Comparison of ENCODE assay signal across 30 cellular contexts in the genomic region with DNA sequence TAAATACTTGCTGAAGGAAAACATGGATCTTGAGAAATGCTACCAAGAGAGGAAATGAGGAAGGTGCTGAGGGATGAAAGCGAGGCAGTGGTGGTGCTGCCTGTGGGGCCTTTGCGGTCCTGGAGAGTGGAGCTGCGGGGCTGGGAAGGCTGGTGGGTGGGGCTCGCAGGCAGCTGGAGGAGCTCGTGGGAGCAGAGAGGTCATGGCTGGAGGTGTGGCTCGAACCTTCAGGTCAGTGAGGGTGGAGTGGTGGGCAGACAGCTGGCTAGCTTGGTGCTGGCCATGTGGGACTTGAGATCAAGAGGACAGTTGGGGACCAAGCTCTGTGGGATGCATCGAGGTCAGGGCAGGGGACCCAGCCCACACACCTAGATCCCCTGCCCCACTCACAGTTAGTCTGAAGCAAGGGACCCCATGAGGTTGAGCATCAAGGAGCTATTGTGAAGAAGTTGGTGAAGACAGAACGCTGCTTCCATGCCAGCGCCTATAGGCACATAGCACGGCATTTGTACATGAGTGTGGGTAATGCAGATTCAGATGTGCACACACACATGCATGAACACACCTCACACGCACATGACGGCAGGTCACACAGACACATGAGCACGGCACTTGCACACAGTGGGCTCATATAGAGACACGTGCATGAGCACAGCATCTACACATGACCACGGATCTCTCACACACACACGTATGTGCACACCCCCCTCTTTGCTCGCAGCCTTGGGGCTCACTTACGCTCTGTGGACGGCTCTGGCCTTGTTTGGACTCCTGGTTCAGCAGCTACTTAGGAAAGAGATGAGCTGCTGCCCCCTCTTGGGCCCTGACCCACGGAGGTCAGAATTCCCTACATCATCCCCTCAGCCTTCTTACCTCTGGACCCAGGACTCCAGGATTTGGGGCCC. TPM values are rescaled to one million over a fixed set of nuclear protein-coding genes. Genes with fewer than 3 reads are reported as not detected.
DNase-seq lines count a peak whose midpoint lies in the region; ATAC-seq, FAIRE-seq and TF ChIP-seq lines count a peak whose summit lies in the region.
"Had no signal": no experiment of that assay in that cellular context is flagged by ENCODE, and none has a peak within 500 bp of the region (broad histone marks: within the 10 kb centered on the region; RNA-seq: fewer than 3 reads in every experiment).

No MANE protein-coding gene starts in this region.

- peaks cover 4% of the 10 kb centered on the region for H3K36me3 ChIP-seq in bronchial epithelial cell (ENCODE audit: control insufficient read depth, insufficient read depth, low read length)
- H3K36me3 ChIP-seq in left lung = peaks cover 0 to 30% of the 10 kb centered on the region in 2 donors
- H3K36me3 ChIP-seq in suprapubic skin = peaks cover 6% of the 10 kb centered on the region
- H3K36me3 ChIP-seq: cardiac muscle cell had no signal

- no peaks in the 10 kb centered on the region for H3K36me3 Mint-ChIP-seq in activated naive CD4-positive, alpha-beta T cell treated with anti-CD3 and anti-CD28 coated beads, Interleukin-2, amount 50 U/mL, for 72 hours
- H3K36me3 Mint-ChIP-seq: CD8-positive, alpha-beta T cell; naive thymus-derived CD4-positive, alpha-beta T cell had no signal

- no peak overlapping the region for H3K4me3 ChIP-seq in bronchial epithelial cell (ENCODE audit: low read depth, low read length)
- H3K4me3 ChIP-seq in left lung = no peak overlapping the region
- H3K4me3 ChIP-seq in suprapubic skin = no peak overlapping the region
- H3K4me3 ChIP-seq: cardiac muscle cell, heart right ventricle, skin epidermis, upper lobe of left lung had no signal

- ATAC-seq in activated naive CD4-positive, alpha-beta T cell treated with anti-CD3 and anti-CD28 coated beads, Interleukin-2, amount 50 U/mL, for 72 hours = no peak
- ATAC-seq in left lung = no peak
- ATAC-seq in GM18909 (IDR thresholded peaks at IDR 0.05; ENCODE audit: poor library complexity, unreplicated experiment) = no peak
- ATAC-seq: CD8-positive, alpha-beta T cell; heart right ventricle; naive thymus-derived CD4-positive, alpha-beta T cell had no signal

- CTCF ChIA-PET in GM10248 (lab: Yijun Ruan, JAX) = interaction anchor here (1.0 to 1.3 kb wide), 2 partner anchors 9 to 11 kb away, joined by 3 to 6 read pairs; no protein-coding TSS in a partner anchor

- 85% methylated on average over 14 of the region's 20 CpGs for WGBS in suprapubic skin

- no peak overlapping the region for H3K27ac ChIP-seq in left lung
- H3K27ac ChIP-seq in suprapubic skin = no peak overlapping the region
- H3K27ac ChIP-seq: cardiac muscle cell, heart right ventricle, HL-60, skin epidermis, upper lobe of left lung had no signal

- H3K27me3 ChIP-seq in bronchial epithelial cell (ENCODE audit: control insufficient read depth, insufficient read depth, low read length) (no peaks in the 10 kb centered on the region), left lung (no peaks in the 10 kb centered on the region), suprapubic skin (peaks cover 4% of the 10 kb centered on the region)
- H3K27me3 ChIP-seq: cardiac muscle cell, heart right ventricle, upper lobe of left lung had no signal

- POLR2A ChIA-PET in GM10248 (lab: Yijun Ruan, JAX) = no interaction called here

- H3K27ac Mint-ChIP-seq in activated naive CD4-positive, alpha-beta T cell treated with anti-CD3 and anti-CD28 coated beads, Interleukin-2, amount 50 U/mL, for 72 hours = no peak overlapping the region
- H3K27ac Mint-ChIP-seq: CD8-positive, alpha-beta T cell; mesothelial cell of epicardium; progenitor cell of endocrine pancreas; T-helper 17 cell had no signal

- no peak for TF ChIP-seq EP300 in suprapubic skin (IDR thresholded peaks at IDR 0.05)

- H3K9me3 Mint-ChIP-seq in activated naive CD4-positive, alpha-beta T cell treated with anti-CD3 and anti-CD28 coated beads, Interleukin-2, amount 50 U/mL, for 72 hours = no peaks in the 10 kb centered on the region
- H3K9me3 Mint-ChIP-seq: activated T-cell treated with anti-CD3 and anti-CD28 coated beads, Interleukin-2, amount 50 U/mL, for 4 hours; CD8-positive, alpha-beta T cell; mesothelial cell of epicardium had no signal

- DNase-seq in activated naive CD4-positive, alpha-beta T cell treated with anti-CD3 and anti-CD28 coated beads, Interleukin-2, amount 50 U/mL, for 16 hours = peak; percentile 8
- no peak for DNase-seq in activated naive CD4-positive, alpha-beta T cell treated with anti-CD3 and anti-CD28 coated beads, Interleukin-2, amount 50 U/mL, for 72 hours (ENCODE audit: low spot score in 2 of 2)
- DNase-seq in bronchial epithelial cell (ENCODE audit: low read depth) = no peak
- DNase-seq in left lung = peak; percentile 18 to 48
- peak; percentile 55 to 65 for DNase-seq in suprapubic skin (ENCODE audit: low spot score in 2 of 2)
- no peak for DNase-seq in activated T-cell treated with anti-CD3 and anti-CD28 coated beads, Interleukin-2, amount 50 U/mL, for 1 hour
- DNase-seq in GM10248 (ENCODE audit: extremely low spot score) = no peak
- DNase-seq: activated CD4-positive, alpha-beta T cell treated with anti-CD3 and anti-CD28 coated beads for 4 hours; activated naive CD4-positive, alpha-beta T cell treated with Interleukin-2 at 50 U/mL for 16 hours; activated T-cell treated with anti-CD3 and anti-CD28 coated beads, Interleukin-2, amount 50 U/mL, for 4 hours; amygdala; CD8-positive, alpha-beta T cell; naive thymus-derived CD4-positive, alpha-beta T cell; NCI-H1105; NCI-H1930; SK-N-SH; stimulated activated CD4-positive, alpha-beta T cell treated with anti-CD3 and anti-CD28 coated beads, Interleukin-2, amount 100 ng/mL, for 24 hours; T-helper 17 cell; upper lobe of left lung had no signal

- no peaks in the 10 kb centered on the region for H3K9me3 ChIP-seq in left lung
- H3K9me3 ChIP-seq in suprapubic skin = no peaks in the 10 kb centered on the region
- H3K9me3 ChIP-seq: heart right ventricle, SK-N-SH, upper lobe of left lung had no signal

- intact Hi-C loops in left lung (cut with DNase I) = no loop called here

- H3K4me1 ChIP-seq in left lung = peaks cover 4 to 28% of the 10 kb centered on the region in 2 donors
- peaks cover 9% of the 10 kb centered on the region for H3K4me1 ChIP-seq in suprapubic skin

- TF ChIP-seq POLR2A in suprapubic skin (IDR thresholded peaks at IDR 0.05) = no peak

- FAIRE-seq in bronchial epithelial cell (lab: Jason Lieb, UNC) = peak; percentile 86
- FAIRE-seq: G401.6, H1 had no signal

- TF ChIP-seq CTCF in bronchial epithelial cell (IDR thresholded peaks at IDR 0.05; ENCODE audit: insufficient read depth, low read length, severe bottlenecking) (no peak), left lung (IDR thresholded peaks at IDR 0.05) (no peak), suprapubic skin (IDR thresholded peaks at IDR 0.05) (no peak), GM10248 (IDR thresholded peaks at IDR 0.05; ENCODE audit: control extremely low read depth, extremely low read depth, low read depth, missing control alignments) (no peak)

RNA-seq across cellular contexts. Expression of gene SHANK3, which starts 30.4 kb away (rescaled TPM):
- total RNA-seq in activated naive CD4-positive, alpha-beta T cell treated with anti-CD3 and anti-CD28 coated beads, Interleukin-2, amount 50 U/mL, for 72 hours = under 1 TPM in 1 of 2 donors, not detected in 1; 0.66 TPM
- total RNA-seq in bronchial epithelial cell (0.79 and 0.90 TPM in 2 replicates), left lung (10 to 100 TPM; 25.1 to 42.9 TPM), suprapubic skin (10 to 100 TPM in 2 of 4 donors, 1 to 10 TPM in 2; 2.9 to 15.9 (median 9.5) TPM)
- total RNA-seq: CD8-positive, alpha-beta T cell had no signal

RNA-seq across cellular contexts. Expression of gene ACR, which starts 34.9 kb away (rescaled TPM):
- not detected for total RNA-seq in activated naive CD4-positive, alpha-beta T cell treated with anti-CD3 and anti-CD28 coated beads, Interleukin-2, amount 50 U/mL, for 72 hours
- total RNA-seq in bronchial epithelial cell = not detected in 2 replicates
- total RNA-seq in left lung = 1 to 10 TPM in 1 of 2 donors, not detected in 1; 1.4 TPM
- not detected for total RNA-seq in suprapubic skin
- total RNA-seq: A172; activated CD8-positive, alpha-beta memory T cell treated with anti-CD3 and anti-CD28 coated beads for 36 hours; activated T-cell treated with anti-CD3 and anti-CD28 coated beads, Interleukin-2, amount 50 U/mL, for 4 hours; CD8-positive, alpha-beta T cell; naive thymus-derived CD4-positive, alpha-beta T cell; progenitor cell of endocrine pancreas; T-helper 17 cell had no signal

Comparison
In these comparisons a context has a peak if more than half of its experiments do, and no peak if none do; other contexts are left out.
1. DNase-seq: peak in activated naive CD4-positive, alpha-beta T cell treated with anti-CD3 and anti-CD28 coated beads, Interleukin-2, amount 50 U/mL, for 16 hours (single experiment), left lung (2 of 2) and suprapubic skin (2 of 2); none in activated naive CD4-positive, alpha-beta T cell treated with anti-CD3 and anti-CD28 coated beads, Interleukin-2, amount 50 U/mL, for 72 hours (0 of 2), bronchial epithelial cell (single experiment), activated T-cell treated with anti-CD3 and anti-CD28 coated beads, Interleukin-2, amount 50 U/mL, for 1 hour (single experiment) and GM10248 (single experiment).